In the genomic region with DNA sequence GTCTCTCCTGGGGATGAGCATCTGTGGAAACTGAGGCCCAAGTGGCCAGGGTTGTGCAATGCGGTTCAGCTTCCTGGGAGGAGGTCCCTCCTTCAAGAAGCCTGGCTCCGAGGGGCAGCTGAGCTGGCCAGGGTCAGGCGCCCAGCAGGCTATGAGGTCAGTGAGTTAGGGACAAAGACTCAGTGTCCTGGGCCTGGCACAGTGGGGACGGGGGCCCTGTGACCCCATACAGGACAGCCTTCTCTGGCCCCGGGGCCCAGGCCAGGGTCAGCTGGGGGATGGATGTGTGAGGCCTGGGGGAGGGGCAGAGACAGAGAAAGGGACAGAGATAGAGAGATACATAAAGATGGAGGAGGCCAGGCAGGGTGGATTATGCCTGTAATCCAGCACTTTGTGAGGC, we compare ENCODE assay signal across 13 cellular contexts. TPM values are rescaled to one million over a fixed set of nuclear protein-coding genes. Genes with fewer than 3 reads are reported as not detected.
DNase-seq lines count a peak whose midpoint lies in the region; ATAC-seq, FAIRE-seq and TF ChIP-seq lines count a peak whose summit lies in the region.
"Had no signal": no experiment of that assay in that cellular context is flagged by ENCODE, and none has a peak within 500 bp of the region (broad histone marks: within the 10 kb centered on the region; RNA-seq: fewer than 3 reads in every experiment).

No MANE protein-coding gene starts in this region.

- H3K27ac Mint-ChIP-seq in neural crest cell (ENCODE audit: unreplicated experiment) = peak overlapping the region; percentile 93
- H3K27ac Mint-ChIP-seq: endodermal cell had no signal

- no peaks in the 10 kb centered on the region for H3K36me3 Mint-ChIP-seq in neural crest cell (ENCODE audit: low read depth)

- no peaks in the 10 kb centered on the region for H3K27me3 ChIP-seq in colonic mucosa
- H3K27me3 ChIP-seq in uterus = no peaks in the 10 kb centered on the region
- no peaks in the 10 kb centered on the region for H3K27me3 ChIP-seq in pancreas
- H3K27me3 ChIP-seq: hepatocyte had no signal

- no peak for ATAC-seq in pancreas

- no peak for TF ChIP-seq CTCF in colonic mucosa (IDR thresholded peaks at IDR 0.05)
- no peak for TF ChIP-seq CTCF in neural crest cell (conservative IDR thresholded peaks at IDR 0.05)
- no peak for TF ChIP-seq CTCF in uterus (IDR thresholded peaks at IDR 0.05)
- TF ChIP-seq CTCF in pancreas (IDR thresholded peaks at IDR 0.05) = no peak

- H3K9ac ChIP-seq in colonic mucosa (ENCODE audit: low read depth in 2 of 2, low read length in 2 of 2) = no peak overlapping the region

- intact Hi-C loops in colonic mucosa (cut with DNase I) (no loop called here), uterus (cut with DNase I; ENCODE audit: low total_unique reads) (no loop called here), pancreas (cut with DNase I) (no loop called here)

- no peak for FAIRE-seq in pancreas (lab: Jason Lieb, UNC)

- H3K4me3 ChIP-seq in colonic mucosa = no peak overlapping the region
- no peak overlapping the region for H3K4me3 ChIP-seq in uterus
- H3K4me3 ChIP-seq in pancreas = no peak overlapping the region
- H3K4me3 ChIP-seq: hepatocyte had no signal

- peaks cover 20% of the 10 kb centered on the region for H3K4me1 Mint-ChIP-seq in neural crest cell
- H3K4me1 Mint-ChIP-seq: endodermal cell had no signal

- H3K4me3 Mint-ChIP-seq in neural crest cell = no peak overlapping the region
- H3K4me3 Mint-ChIP-seq: endodermal cell had no signal

- WGBS in pancreas, 2 donors = 78 to 89% methylated on average over 5 of the region's 5 CpGs

- H3K36me3 ChIP-seq in colonic mucosa (no peaks in the 10 kb centered on the region), uterus (no peaks in the 10 kb centered on the region), pancreas (no peaks in the 10 kb centered on the region)

- H3K27ac ChIP-seq in colonic mucosa = peak overlapping the region; percentile 34
- H3K27ac ChIP-seq in uterus = no peak overlapping the region
- peak overlapping the region in 2 of 4 donors; percentile 5 to 17 for H3K27ac ChIP-seq in pancreas
- H3K27ac ChIP-seq: hepatocyte had no signal

- peaks cover 2% of the 10 kb centered on the region for H3K27me3 Mint-ChIP-seq in neural crest cell (ENCODE audit: low read depth)

- no peaks in the 10 kb centered on the region for H3K9me3 ChIP-seq in colonic mucosa
- no peaks in the 10 kb centered on the region for H3K9me3 ChIP-seq in uterus
- H3K9me3 ChIP-seq in pancreas = no peaks in the 10 kb centered on the region

- TF ChIP-seq POLR2A in uterus (IDR thresholded peaks at IDR 0.05) = no peak

- DNase-seq in Ammon's horn (ENCODE audit: low spot score) (peak; percentile 96), NAMALWA (ENCODE audit: low spot score) (peak; percentile 26), colonic mucosa (no peak), neural crest cell (ENCODE audit: low read depth, low spot score) (peak; percentile 23), uterus (no peak), pancreas (no peak), HuH-7.5 (ENCODE audit: low spot score) (no peak), HCEC 1CT (no peak)
- DNase-seq: activated effector memory CD4-positive, alpha-beta T cell treated with Interleukin-2 at 50 U/mL for 16 hours; endodermal cell; NCI-H774; T1000 had no signal

- H3K4me1 ChIP-seq in colonic mucosa (no peaks in the 10 kb centered on the region), uterus (no peaks in the 10 kb centered on the region), pancreas (no peaks in the 10 kb centered on the region)

- no peaks in the 10 kb centered on the region for H3K9me3 Mint-ChIP-seq in neural crest cell
- H3K9me3 Mint-ChIP-seq: endodermal cell had no signal

RNA-seq across cellular contexts. Expression of a gene that starts 3.0 kb away (rescaled TPM):
- total RNA-seq in colonic mucosa (1 to 10 TPM in 1 of 2 donors, under 1 TPM in 1; 0.53 to 1.1 TPM), neural crest cell (not detected in 2 replicates), uterus (1 to 10 TPM in 1 of 4 donors, under 1 TPM in 2, not detected in 1; 0.41 to 6.5 (median 0.61) TPM), pancreas (1 to 10 TPM in 1 of 6 donors, under 1 TPM in 5; 0.19 to 1.1 (median 0.53) TPM)
- under 1 TPM; 0.15 to 0.40 TPM for polyA plus RNA-seq in pancreas
- total RNA-seq: endodermal cell, hepatocyte had no signal
- polyA plus RNA-seq: hepatocyte had no signal

RNA-seq across cellular contexts. Expression of a gene that starts 7.9 kb away (rescaled TPM):
- 10 to 100 TPM; 24.3 to 30.9 TPM for total RNA-seq in colonic mucosa
- 12.6 and 13.4 TPM in 2 replicates for total RNA-seq in neural crest cell
- 10 to 100 TPM in 1 of 4 donors, 1 to 10 TPM in 2, under 1 TPM in 1; 0.59 to 22.5 (median 3.8) TPM for total RNA-seq in uterus
- 10 to 100 TPM; 19.7 to 27.5 (median 24.2) TPM for total RNA-seq in pancreas
- 10 to 100 TPM; 13.7 to 24.7 TPM for polyA plus RNA-seq in pancreas

Comparison
In these comparisons a context has a peak if more than half of its experiments do, and no peak if none do; other contexts are left out.
1. DNase-seq: peak in Ammon's horn (single experiment), NAMALWA (single experiment) and neural crest cell (single experiment); none in colonic mucosa (single experiment), uterus (0 of 2), pancreas (0 of 6), HuH-7.5 (single experiment) and HCEC 1CT (single experiment).